Comparison of ENCODE assay signal across 1 cellular context in the genomic region with DNA sequence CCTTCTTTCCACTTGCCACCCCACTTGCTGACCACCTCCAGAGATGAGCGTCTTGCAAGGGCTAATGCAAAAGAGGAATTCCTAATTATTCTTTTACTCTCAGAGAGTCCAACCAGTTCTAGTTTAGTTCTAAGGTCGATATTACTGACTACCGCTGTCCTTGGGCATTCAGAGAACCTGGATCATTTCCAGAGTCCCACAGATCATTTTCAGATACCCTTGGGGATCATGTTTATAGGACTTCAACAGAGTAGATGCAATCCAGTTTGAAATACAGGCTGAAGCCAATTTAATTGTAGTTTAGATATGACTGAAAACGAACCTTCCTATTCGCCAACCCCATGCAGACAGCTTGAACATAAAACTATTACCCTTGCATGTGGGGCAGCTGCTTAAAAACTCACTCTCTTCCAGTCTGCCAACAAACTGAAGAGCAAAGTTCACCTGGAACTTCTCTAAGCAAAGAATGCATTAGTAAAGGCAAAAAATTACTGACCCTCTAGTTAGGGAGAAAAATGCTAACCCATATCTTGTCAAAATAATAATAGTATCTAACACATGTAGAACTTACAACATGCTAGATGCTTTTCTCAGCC.
TF ChIP-seq lines count a peak whose summit lies in the region.

No MANE protein-coding gene starts in this region.

TF ChIP-seq in HepG2, 621 proteins besides CTCF, POLR2A, EP300 and RAD21 (continued from another document):
- TF ChIP-seq, protein P1, sequence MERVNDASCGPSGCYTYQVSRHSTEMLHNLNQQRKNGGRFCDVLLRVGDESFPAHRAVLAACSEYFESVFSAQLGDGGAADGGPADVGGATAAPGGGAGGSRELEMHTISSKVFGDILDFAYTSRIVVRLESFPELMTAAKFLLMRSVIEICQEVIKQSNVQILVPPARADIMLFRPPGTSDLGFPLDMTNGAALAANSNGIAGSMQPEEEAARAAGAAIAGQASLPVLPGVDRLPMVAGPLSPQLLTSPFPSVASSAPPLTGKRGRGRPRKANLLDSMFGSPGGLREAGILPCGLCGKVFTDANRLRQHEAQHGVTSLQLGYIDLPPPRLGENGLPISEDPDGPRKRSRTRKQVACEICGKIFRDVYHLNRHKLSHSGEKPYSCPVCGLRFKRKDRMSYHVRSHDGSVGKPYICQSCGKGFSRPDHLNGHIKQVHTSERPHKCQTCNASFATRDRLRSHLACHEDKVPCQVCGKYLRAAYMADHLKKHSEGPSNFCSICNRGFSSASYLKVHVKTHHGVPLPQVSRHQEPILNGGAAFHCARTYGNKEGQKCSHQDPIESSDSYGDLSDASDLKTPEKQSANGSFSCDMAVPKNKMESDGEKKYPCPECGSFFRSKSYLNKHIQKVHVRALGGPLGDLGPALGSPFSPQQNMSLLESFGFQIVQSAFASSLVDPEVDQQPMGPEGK (CRISPR knock-in tag; IDR thresholded peaks at IDR 0.05), result peak; percentile 12; the same call in 1 of the 2 replicates
- TF ChIP-seq DMAP1 (CRISPR knock-in tag; IDR thresholded peaks at IDR 0.05) (peak; percentile 54; the same call in 1 of the 2 replicates), MTF2 (CRISPR knock-in tag; IDR thresholded peaks at IDR 0.05; ENCODE audit: borderline replicate concordance) (no peak), CREM (IDR thresholded peaks at IDR 0.05) (0 out of 2 replicates have a peak, but pooled peaks have one; percentile 0), CREM (CRISPR knock-in tag; IDR thresholded peaks at IDR 0.05) (no peak), KDM6A (CRISPR knock-in tag; IDR thresholded peaks at IDR 0.05; ENCODE audit: low read depth) (peak; percentile 13; the same call in 1 of the 2 replicates), HNF4G (IDR thresholded peaks at IDR 0.05; ENCODE audit: borderline replicate concordance, low read depth, low read length) (no peak), HNF4G (CRISPR knock-in tag; IDR thresholded peaks at IDR 0.05; ENCODE audit: borderline replicate concordance, low read depth) (peak; percentile 21; the same call in 1 of the 2 replicates), ZNF264 (CRISPR knock-in tag; IDR thresholded peaks at IDR 0.05) (no peak), NCOR1 (IDR thresholded peaks at IDR 0.05; ENCODE audit: borderline replicate concordance, low read length) (peak; percentile 39; the same call in 1 of the 2 replicates), RXRB (CRISPR knock-in tag; IDR thresholded peaks at IDR 0.05; ENCODE audit: borderline replicate concordance) (peak; percentile 10; the same call in 1 of the 2 replicates), ZBTB7B (CRISPR knock-in tag; IDR thresholded peaks at IDR 0.05) (peak; percentile 15; the same call in 1 of the 2 replicates), TSC22D2 (CRISPR knock-in tag; IDR thresholded peaks at IDR 0.05; ENCODE audit: borderline replicate concordance) (no peak), MXD4 (CRISPR knock-in tag; IDR thresholded peaks at IDR 0.05) (no peak), WIZ (CRISPR knock-in tag; IDR thresholded peaks at IDR 0.05) (no peak), ERF (CRISPR knock-in tag; IDR thresholded peaks at IDR 0.05) (0 out of 2 replicates have a peak, but pooled peaks have one; percentile 27), HDAC6 (IDR thresholded peaks at IDR 0.05; ENCODE audit: low read depth, low read length) (no peak), CEBPG (CRISPR knock-in tag; IDR thresholded peaks at IDR 0.05) (peak; percentile 8; the same call in 1 of the 2 replicates), POLR2AphosphoS2 (IDR thresholded peaks at IDR 0.05; ENCODE audit: low read depth, low read length) (no peak), ZNF136 (CRISPR knock-in tag; IDR thresholded peaks at IDR 0.05; ENCODE audit: low read depth) (no peak), ZNF644 (CRISPR knock-in tag; IDR thresholded peaks at IDR 0.05; ENCODE audit: low read depth) (peak; percentile 55), ZNF546 (CRISPR knock-in tag; conservative IDR thresholded peaks at IDR 0.05) (no peak), ZNF530 (CRISPR knock-in tag; IDR thresholded peaks at IDR 0.05; ENCODE audit: low read depth) (no peak), ZNF672 (CRISPR knock-in tag; IDR thresholded peaks at IDR 0.05) (no peak), PHF21A (CRISPR knock-in tag; IDR thresholded peaks at IDR 0.05) (peak; percentile 25; the same call in 1 of the 2 replicates), NFIC (IDR thresholded peaks at IDR 0.05; ENCODE audit: low read length) (peak; percentile 39; the same call in 1 of the 2 replicates), ZSCAN31 (CRISPR knock-in tag; IDR thresholded peaks at IDR 0.05; ENCODE audit: low read depth) (0 out of 2 replicates have a peak, but pooled peaks have one; percentile 45), RXRA (CRISPR knock-in tag; IDR thresholded peaks at IDR 0.05) (no peak), PTBP1 (IDR thresholded peaks at IDR 0.05; ENCODE audit: low read depth, low read length, poor library complexity, severe bottlenecking) (no peak), SKI (IDR thresholded peaks at IDR 0.05; ENCODE audit: partially characterized antibody) (no peak), POGZ (CRISPR knock-in tag; IDR thresholded peaks at IDR 0.05) (peak; percentile 59)
- TF ChIP-seq, protein P2, sequence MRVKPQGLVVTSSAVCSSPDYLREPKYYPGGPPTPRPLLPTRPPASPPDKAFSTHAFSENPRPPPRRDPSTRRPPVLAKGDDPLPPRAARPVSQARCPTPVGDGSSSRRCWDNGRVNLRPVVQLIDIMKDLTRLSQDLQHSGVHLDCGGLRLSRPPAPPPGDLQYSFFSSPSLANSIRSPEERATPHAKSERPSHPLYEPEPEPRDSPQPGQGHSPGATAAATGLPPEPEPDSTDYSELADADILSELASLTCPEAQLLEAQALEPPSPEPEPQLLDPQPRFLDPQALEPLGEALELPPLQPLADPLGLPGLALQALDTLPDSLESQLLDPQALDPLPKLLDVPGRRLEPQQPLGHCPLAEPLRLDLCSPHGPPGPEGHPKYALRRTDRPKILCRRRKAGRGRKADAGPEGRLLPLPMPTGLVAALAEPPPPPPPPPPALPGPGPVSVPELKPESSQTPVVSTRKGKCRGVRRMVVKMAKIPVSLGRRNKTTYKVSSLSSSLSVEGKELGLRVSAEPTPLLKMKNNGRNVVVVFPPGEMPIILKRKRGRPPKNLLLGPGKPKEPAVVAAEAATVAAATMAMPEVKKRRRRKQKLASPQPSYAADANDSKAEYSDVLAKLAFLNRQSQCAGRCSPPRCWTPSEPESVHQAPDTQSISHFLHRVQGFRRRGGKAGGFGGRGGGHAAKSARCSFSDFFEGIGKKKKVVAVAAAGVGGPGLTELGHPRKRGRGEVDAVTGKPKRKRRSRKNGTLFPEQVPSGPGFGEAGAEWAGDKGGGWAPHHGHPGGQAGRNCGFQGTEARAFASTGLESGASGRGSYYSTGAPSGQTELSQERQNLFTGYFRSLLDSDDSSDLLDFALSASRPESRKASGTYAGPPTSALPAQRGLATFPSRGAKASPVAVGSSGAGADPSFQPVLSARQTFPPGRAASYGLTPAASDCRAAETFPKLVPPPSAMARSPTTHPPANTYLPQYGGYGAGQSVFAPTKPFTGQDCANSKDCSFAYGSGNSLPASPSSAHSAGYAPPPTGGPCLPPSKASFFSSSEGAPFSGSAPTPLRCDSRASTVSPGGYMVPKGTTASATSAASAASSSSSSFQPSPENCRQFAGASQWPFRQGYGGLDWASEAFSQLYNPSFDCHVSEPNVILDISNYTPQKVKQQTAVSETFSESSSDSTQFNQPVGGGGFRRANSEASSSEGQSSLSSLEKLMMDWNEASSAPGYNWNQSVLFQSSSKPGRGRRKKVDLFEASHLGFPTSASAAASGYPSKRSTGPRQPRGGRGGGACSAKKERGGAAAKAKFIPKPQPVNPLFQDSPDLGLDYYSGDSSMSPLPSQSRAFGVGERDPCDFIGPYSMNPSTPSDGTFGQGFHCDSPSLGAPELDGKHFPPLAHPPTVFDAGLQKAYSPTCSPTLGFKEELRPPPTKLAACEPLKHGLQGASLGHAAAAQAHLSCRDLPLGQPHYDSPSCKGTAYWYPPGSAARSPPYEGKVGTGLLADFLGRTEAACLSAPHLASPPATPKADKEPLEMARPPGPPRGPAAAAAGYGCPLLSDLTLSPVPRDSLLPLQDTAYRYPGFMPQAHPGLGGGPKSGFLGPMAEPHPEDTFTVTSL (CRISPR knock-in tag; IDR thresholded peaks at IDR 0.05; ENCODE audit: borderline replicate concordance), result peak; percentile 20; the same call in 1 of the 2 replicates
- TF ChIP-seq, protein P3, sequence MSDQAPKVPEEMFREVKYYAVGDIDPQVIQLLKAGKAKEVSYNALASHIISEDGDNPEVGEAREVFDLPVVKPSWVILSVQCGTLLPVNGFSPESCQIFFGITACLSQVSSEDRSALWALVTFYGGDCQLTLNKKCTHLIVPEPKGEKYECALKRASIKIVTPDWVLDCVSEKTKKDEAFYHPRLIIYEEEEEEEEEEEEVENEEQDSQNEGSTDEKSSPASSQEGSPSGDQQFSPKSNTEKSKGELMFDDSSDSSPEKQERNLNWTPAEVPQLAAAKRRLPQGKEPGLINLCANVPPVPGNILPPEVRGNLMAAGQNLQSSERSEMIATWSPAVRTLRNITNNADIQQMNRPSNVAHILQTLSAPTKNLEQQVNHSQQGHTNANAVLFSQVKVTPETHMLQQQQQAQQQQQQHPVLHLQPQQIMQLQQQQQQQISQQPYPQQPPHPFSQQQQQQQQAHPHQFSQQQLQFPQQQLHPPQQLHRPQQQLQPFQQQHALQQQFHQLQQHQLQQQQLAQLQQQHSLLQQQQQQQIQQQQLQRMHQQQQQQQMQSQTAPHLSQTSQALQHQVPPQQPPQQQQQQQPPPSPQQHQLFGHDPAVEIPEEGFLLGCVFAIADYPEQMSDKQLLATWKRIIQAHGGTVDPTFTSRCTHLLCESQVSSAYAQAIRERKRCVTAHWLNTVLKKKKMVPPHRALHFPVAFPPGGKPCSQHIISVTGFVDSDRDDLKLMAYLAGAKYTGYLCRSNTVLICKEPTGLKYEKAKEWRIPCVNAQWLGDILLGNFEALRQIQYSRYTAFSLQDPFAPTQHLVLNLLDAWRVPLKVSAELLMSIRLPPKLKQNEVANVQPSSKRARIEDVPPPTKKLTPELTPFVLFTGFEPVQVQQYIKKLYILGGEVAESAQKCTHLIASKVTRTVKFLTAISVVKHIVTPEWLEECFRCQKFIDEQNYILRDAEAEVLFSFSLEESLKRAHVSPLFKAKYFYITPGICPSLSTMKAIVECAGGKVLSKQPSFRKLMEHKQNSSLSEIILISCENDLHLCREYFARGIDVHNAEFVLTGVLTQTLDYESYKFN (CRISPR knock-in tag; conservative IDR thresholded peaks at IDR 0.05), result peak; percentile 91
- TF ChIP-seq, protein P4, sequence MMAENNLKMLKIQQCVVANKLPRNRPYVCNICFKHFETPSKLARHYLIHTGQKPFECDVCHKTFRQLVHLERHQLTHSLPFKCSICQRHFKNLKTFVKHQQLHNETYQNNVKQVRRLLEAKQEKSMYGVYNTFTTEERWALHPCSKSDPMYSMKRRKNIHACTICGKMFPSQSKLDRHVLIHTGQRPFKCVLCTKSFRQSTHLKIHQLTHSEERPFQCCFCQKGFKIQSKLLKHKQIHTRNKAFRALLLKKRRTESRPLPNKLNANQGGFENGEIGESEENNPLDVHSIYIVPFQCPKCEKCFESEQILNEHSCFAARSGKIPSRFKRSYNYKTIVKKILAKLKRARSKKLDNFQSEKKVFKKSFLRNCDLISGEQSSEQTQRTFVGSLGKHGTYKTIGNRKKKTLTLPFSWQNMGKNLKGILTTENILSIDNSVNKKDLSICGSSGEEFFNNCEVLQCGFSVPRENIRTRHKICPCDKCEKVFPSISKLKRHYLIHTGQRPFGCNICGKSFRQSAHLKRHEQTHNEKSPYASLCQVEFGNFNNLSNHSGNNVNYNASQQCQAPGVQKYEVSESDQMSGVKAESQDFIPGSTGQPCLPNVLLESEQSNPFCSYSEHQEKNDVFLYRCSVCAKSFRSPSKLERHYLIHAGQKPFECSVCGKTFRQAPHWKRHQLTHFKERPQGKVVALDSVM (CRISPR knock-in tag; IDR thresholded peaks at IDR 0.05), result no peak
- TF ChIP-seq, protein P5, sequence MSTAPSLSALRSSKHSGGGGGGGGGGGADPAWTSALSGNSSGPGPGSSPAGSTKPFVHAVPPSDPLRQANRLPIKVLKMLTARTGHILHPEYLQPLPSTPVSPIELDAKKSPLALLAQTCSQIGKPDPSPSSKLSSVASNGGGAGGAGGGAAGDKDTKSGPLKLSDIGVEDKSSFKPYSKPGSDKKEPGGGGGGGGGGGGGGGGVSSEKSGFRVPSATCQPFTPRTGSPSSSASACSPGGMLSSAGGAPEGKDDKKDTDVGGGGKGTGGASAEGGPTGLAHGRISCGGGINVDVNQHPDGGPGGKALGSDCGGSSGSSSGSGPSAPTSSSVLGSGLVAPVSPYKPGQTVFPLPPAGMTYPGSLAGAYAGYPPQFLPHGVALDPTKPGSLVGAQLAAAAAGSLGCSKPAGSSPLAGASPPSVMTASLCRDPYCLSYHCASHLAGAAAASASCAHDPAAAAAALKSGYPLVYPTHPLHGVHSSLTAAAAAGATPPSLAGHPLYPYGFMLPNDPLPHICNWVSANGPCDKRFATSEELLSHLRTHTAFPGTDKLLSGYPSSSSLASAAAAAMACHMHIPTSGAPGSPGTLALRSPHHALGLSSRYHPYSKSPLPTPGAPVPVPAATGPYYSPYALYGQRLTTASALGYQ (CRISPR knock-in tag; IDR thresholded peaks at IDR 0.05), result no peak
